Comparison of ENCODE assay signal across 23 cellular contexts in the genomic region with DNA sequence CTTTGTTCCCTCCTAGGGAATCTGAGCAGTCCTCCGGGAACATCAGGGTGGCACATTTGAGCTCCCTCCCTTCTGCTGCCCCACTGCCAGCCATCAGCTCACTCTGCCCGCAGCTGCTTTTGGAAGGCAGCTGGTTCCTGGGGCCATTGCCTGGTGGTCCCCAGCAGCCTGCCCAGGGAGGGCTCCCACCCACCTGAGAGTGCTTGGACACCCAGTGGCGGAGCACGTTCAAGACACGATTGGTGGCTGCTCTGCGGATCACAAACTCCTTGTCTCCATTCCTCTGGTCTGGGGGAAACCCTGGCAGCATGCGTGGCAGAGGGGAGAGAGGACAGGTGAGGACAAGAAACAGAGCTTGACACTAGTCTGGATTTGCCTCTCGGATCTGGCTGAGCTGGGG.
"Had no signal": no experiment of that assay in that cellular context is flagged by ENCODE, and none has a peak within 500 bp of the region (broad histone marks: within the 10 kb centered on the region; RNA-seq: fewer than 3 reads in every experiment).

No MANE protein-coding gene starts in this region.

- H3K9me3 ChIP-seq: adrenal gland, SK-N-SH had no signal

- H3K4me3 ChIP-seq: adrenal gland had no signal

- DNase-seq: activated CD4-positive, alpha-beta memory T cell treated with anti-CD3 and anti-CD28 coated beads, Interleukin-2, amount 10 ng/mL, durations not matched to agents 7 days and 5 days; activated CD4-positive, alpha-beta T cell treated with anti-CD3 and anti-CD28 coated beads for 36 hours; activated CD4-positive, alpha-beta T cell treated with anti-CD3 and anti-CD28 coated beads, Interleukin-2, amount 50 U/mL, for 1 hour; activated gamma-delta T cell treated with Interleukin-2 at 50 U/mL for 16 hours; activated naive CD4-positive, alpha-beta T cell treated with anti-CD3 and anti-CD28 coated beads, Interleukin-2, amount 10 ng/mL, durations not matched to agents 7 days and 5 days; activated naive CD8-positive, alpha-beta T cell treated with anti-CD3 and anti-CD28 coated beads, Interleukin-2, amount 10 ng/mL, durations not matched to agents 7 days and 5 days; activated T-cell treated with anti-CD3 and anti-CD28 coated beads for 4 hours; activated T-cell treated with anti-CD3 and anti-CD28 coated beads, Interleukin-2, amount 50 U/mL, for 48 hours; anterior cingulate cortex; caudate nucleus; MM.1S; NCI-H1105; NCI-H1436; NCI-H187; NCI-H2081; NCI-H524; NCI-H774; SK-N-SH; T-helper 1 cell had no signal

- H3K36me3 ChIP-seq: adrenal gland had no signal

- H3K4me2 ChIP-seq: SK-N-SH had no signal

- H3K27me3 ChIP-seq: adrenal gland had no signal

- ATAC-seq: activated CD4-positive, alpha-beta T cell treated with anti-CD3 and anti-CD28 coated beads for 36 hours; activated T-helper 17 cell treated with anti-CD3 and anti-CD28 coated beads, Interleukin-2, amount 50 U/mL, for 72 hours; Right ventricle myocardium inferior had no signal

- H3K9ac ChIP-seq: SK-N-SH had no signal

- H3K27ac ChIP-seq: adrenal gland, VCaP had no signal
